Comparison of ENCODE assay signal across 8 cellular contexts in the genomic region with DNA sequence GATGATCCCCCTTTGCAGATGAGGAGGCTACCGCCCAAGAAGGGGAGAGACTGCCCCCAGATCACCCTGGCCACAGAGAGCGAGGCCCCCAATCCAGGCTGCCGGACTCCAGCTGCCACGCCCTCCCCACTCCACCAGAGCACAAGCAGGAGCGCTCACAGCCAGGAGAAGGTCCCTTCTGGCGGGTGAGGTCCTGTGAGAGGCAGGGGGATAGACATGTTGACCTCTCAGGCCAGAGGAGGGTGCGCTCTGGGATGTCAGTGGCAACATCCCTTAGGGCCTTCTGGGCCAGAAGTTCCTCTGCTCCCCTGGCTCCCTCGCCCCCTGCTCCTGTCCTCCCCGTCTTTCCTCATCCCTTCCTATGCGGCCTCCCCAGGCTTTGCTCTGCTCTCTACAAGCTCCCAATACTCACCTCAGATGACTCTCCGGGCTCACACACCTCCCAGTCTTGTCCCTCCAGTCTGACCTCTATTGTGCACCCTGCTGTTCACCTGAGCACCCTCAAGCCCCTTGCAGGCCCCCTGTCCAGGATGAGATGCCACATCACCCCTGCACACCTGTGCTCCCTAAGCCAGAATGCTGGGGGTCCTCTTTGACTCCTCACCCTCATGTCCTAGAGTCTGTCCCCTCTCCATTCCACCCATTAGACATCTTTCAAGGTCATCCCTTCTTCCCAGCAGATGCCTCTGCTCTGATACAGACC. TPM values are rescaled to one million over a fixed set of nuclear protein-coding genes. Genes with fewer than 3 reads are reported as not detected.
DNase-seq lines count a peak whose midpoint lies in the region; ATAC-seq and TF ChIP-seq lines count a peak whose summit lies in the region.

No MANE protein-coding gene starts in this region.

- ATAC-seq in stimulated activated naive CD8-positive, alpha-beta T cell treated with anti-CD3 and anti-CD28 coated beads, Interleukin-15, Interleukin-2, amounts not matched to agents 100 U/mL and 50 U/mL, for 24 hours: no peak
- no peak for ATAC-seq in HG02610 (IDR thresholded peaks at IDR 0.05; ENCODE audit: unreplicated experiment)

- DNase-seq in stimulated activated naive CD8-positive, alpha-beta T cell treated with anti-CD3 and anti-CD28 coated beads, Interleukin-15, Interleukin-2, amounts not matched to agents 100 U/mL and 50 U/mL, for 24 hours: no peak
- DNase-seq in activated T-helper 2 cell treated with anti-CD3 and anti-CD28 coated beads, Interferon-gamma antibody, Interleukin-2, Interleukin-4, amounts not matched to agents 10 μg/mL and 5 μg/mL and 100 μg/mL, durations not matched to agents 14 hours and 24 hours and 36 hours (ENCODE audit: low spot score): no peak
- DNase-seq in mesothelial cell of epicardium (ENCODE audit: low spot score in 2 of 2, unreplicated experiment in 2 of 2): no peak
- no peak for DNase-seq in NCI-H128 (lab: John Stamatoyannopoulos, UW; ENCODE audit: unreplicated experiment)
- no peak for DNase-seq in COLO668 (lab: John Stamatoyannopoulos, UW; ENCODE audit: unreplicated experiment)
- no peak for DNase-seq in inferior parietal cortex (ENCODE audit: extremely low spot score)

- TF ChIP-seq CTCF in mesothelial cell of epicardium (IDR thresholded peaks at IDR 0.05; ENCODE audit: unreplicated experiment): no peak

- no peaks in the 10 kb centered on the region for H3K9me3 Mint-ChIP-seq in stimulated activated naive CD8-positive, alpha-beta T cell treated with anti-CD3 and anti-CD28 coated beads, Interleukin-15, Interleukin-2, amounts not matched to agents 100 ng/mL and 50 ng/mL, for 24 hours
- H3K9me3 Mint-ChIP-seq in activated T-helper 2 cell treated with anti-CD3 and anti-CD28 coated beads, Interferon-gamma antibody, Interleukin-2, Interleukin-4, amounts not matched to agents 10 μg/mL and 5 μg/mL and 100 μg/mL, durations not matched to agents 14 hours and 24 hours and 36 hours: no peaks in the 10 kb centered on the region
- H3K9me3 Mint-ChIP-seq in mesothelial cell of epicardium: no peaks in the 10 kb centered on the region

- peak overlapping the region; percentile 22 for H3K4me3 Mint-ChIP-seq in stimulated activated naive CD8-positive, alpha-beta T cell treated with anti-CD3 and anti-CD28 coated beads, Interleukin-15, Interleukin-2, amounts not matched to agents 100 ng/mL and 50 ng/mL, for 24 hours
- H3K4me3 Mint-ChIP-seq in activated T-helper 2 cell treated with anti-CD3 and anti-CD28 coated beads, Interferon-gamma antibody, Interleukin-2, Interleukin-4, amounts not matched to agents 10 μg/mL and 5 μg/mL and 100 μg/mL, durations not matched to agents 14 hours and 24 hours and 36 hours (ENCODE audit: low read depth): peak overlapping the region; percentile 33
- H3K4me3 Mint-ChIP-seq in mesothelial cell of epicardium: peak overlapping the region; percentile 76

- peaks cover 42% of the 10 kb centered on the region for H3K27me3 Mint-ChIP-seq in stimulated activated naive CD8-positive, alpha-beta T cell treated with anti-CD3 and anti-CD28 coated beads, Interleukin-15, Interleukin-2, amounts not matched to agents 100 ng/mL and 50 ng/mL, for 24 hours
- peaks cover 46% of the 10 kb centered on the region for H3K27me3 Mint-ChIP-seq in activated T-helper 2 cell treated with anti-CD3 and anti-CD28 coated beads, Interferon-gamma antibody, Interleukin-2, Interleukin-4, amounts not matched to agents 10 μg/mL and 5 μg/mL and 100 μg/mL, durations not matched to agents 14 hours and 24 hours and 36 hours (ENCODE audit: low read depth)
- H3K27me3 Mint-ChIP-seq in mesothelial cell of epicardium (ENCODE audit: low read depth): peaks cover 72% of the 10 kb centered on the region

- no peak overlapping the region for H3K27ac Mint-ChIP-seq in stimulated activated naive CD8-positive, alpha-beta T cell treated with anti-CD3 and anti-CD28 coated beads, Interleukin-15, Interleukin-2, amounts not matched to agents 100 ng/mL and 50 ng/mL, for 24 hours
- no peak overlapping the region for H3K27ac Mint-ChIP-seq in activated T-helper 2 cell treated with anti-CD3 and anti-CD28 coated beads, Interferon-gamma antibody, Interleukin-2, Interleukin-4, amounts not matched to agents 10 μg/mL and 5 μg/mL and 100 μg/mL, durations not matched to agents 14 hours and 24 hours and 36 hours
- H3K27ac Mint-ChIP-seq in mesothelial cell of epicardium: no peak overlapping the region

- peaks cover 30% of the 10 kb centered on the region for H3K4me1 Mint-ChIP-seq in stimulated activated naive CD8-positive, alpha-beta T cell treated with anti-CD3 and anti-CD28 coated beads, Interleukin-15, Interleukin-2, amounts not matched to agents 100 ng/mL and 50 ng/mL, for 24 hours (ENCODE audit: low read depth)
- H3K4me1 Mint-ChIP-seq in activated T-helper 2 cell treated with anti-CD3 and anti-CD28 coated beads, Interferon-gamma antibody, Interleukin-2, Interleukin-4, amounts not matched to agents 10 μg/mL and 5 μg/mL and 100 μg/mL, durations not matched to agents 14 hours and 24 hours and 36 hours (ENCODE audit: low read depth): peaks cover 27% of the 10 kb centered on the region
- H3K4me1 Mint-ChIP-seq in mesothelial cell of epicardium: no peaks in the 10 kb centered on the region

- intact Hi-C loops in activated T-helper 2 cell treated with anti-CD3 and anti-CD28 coated beads, Interferon-gamma antibody, Interleukin-2, Interleukin-4, amounts not matched to agents 10 μg/mL and 5 μg/mL and 100 μg/mL, durations not matched to agents 14 hours and 24 hours and 36 hours (cut with micrococcal nuclease): loop anchor here (1.0 to 10.0 kb wide), 3 partner anchors 74 to 218 kb away; a partner anchor contains a TSS

- H3K36me3 Mint-ChIP-seq in stimulated activated naive CD8-positive, alpha-beta T cell treated with anti-CD3 and anti-CD28 coated beads, Interleukin-15, Interleukin-2, amounts not matched to agents 100 ng/mL and 50 ng/mL, for 24 hours (ENCODE audit: low read depth): no peaks in the 10 kb centered on the region
- H3K36me3 Mint-ChIP-seq in activated T-helper 2 cell treated with anti-CD3 and anti-CD28 coated beads, Interferon-gamma antibody, Interleukin-2, Interleukin-4, amounts not matched to agents 10 μg/mL and 5 μg/mL and 100 μg/mL, durations not matched to agents 14 hours and 24 hours and 36 hours (ENCODE audit: low read depth): no peaks in the 10 kb centered on the region
- H3K36me3 Mint-ChIP-seq in mesothelial cell of epicardium: no peaks in the 10 kb centered on the region

RNA-seq across cellular contexts. Expression of a gene that starts 5.0 kb away (rescaled TPM):
- total RNA-seq in activated T-helper 2 cell treated with anti-CD3 and anti-CD28 coated beads, Interferon-gamma antibody, Interleukin-2, Interleukin-4, amounts not matched to agents 10 μg/mL and 5 μg/mL and 100 μg/mL, durations not matched to agents 14 hours and 24 hours and 36 hours: 0.21 and 0.25 TPM in 2 replicates
- 0.82 to 0.88 TPM (median 0.83 TPM) in 3 replicates for total RNA-seq in mesothelial cell of epicardium

Comparison
In these comparisons a context has a peak if more than half of its experiments do, and no peak if none do; other contexts are left out.
1. H3K4me3 Mint-ChIP-seq: peak in every context shown above with its lines; median percentile 76 in mesothelial cell of epicardium; 33 in activated T-helper 2 cell treated with anti-CD3 and anti-CD28 coated beads, Interferon-gamma antibody, Interleukin-2, Interleukin-4, amounts not matched to agents 10 μg/mL and 5 μg/mL and 100 μg/mL, durations not matched to agents 14 hours and 24 hours and 36 hours; 22 in stimulated activated naive CD8-positive, alpha-beta T cell treated with anti-CD3 and anti-CD28 coated beads, Interleukin-15, Interleukin-2, amounts not matched to agents 100 ng/mL and 50 ng/mL, for 24 hours.